Comparison of ENCODE assay signal across 1 cellular context in the genomic region with DNA sequence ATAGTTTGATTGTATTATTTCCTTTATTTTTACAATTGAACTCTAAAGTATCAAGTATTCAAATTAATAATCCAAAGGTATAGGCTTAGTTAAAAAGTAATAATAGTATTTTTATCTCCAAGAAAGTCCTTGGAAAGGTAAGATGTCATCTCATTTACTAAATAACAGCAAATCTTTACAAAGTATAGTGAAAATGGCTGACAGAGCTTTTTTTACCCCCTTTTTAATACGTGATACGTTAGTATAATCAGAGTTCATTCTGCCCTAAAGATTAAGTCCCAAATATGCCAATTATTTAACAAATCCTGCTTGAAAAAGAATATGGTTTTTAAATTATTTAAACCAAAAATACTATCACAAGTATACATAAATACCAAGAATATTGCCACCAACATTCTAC.
TF ChIP-seq lines count a peak whose summit lies in the region.

No MANE protein-coding gene starts in this region.

TF ChIP-seq in K562, 482 proteins besides CTCF, POLR2A, EP300 and RAD21:
- TF ChIP-seq KDM1A (IDR thresholded peaks at IDR 0.05) (no peak), CEBPB (tag; IDR thresholded peaks at IDR 0.05) (no peak), ZNF316 (IDR thresholded peaks at IDR 0.05) (peak; percentile 47; the same call in 1 of the 2 replicates)
